ENCODE assay signal across 18 cellular contexts in the genomic region with DNA sequence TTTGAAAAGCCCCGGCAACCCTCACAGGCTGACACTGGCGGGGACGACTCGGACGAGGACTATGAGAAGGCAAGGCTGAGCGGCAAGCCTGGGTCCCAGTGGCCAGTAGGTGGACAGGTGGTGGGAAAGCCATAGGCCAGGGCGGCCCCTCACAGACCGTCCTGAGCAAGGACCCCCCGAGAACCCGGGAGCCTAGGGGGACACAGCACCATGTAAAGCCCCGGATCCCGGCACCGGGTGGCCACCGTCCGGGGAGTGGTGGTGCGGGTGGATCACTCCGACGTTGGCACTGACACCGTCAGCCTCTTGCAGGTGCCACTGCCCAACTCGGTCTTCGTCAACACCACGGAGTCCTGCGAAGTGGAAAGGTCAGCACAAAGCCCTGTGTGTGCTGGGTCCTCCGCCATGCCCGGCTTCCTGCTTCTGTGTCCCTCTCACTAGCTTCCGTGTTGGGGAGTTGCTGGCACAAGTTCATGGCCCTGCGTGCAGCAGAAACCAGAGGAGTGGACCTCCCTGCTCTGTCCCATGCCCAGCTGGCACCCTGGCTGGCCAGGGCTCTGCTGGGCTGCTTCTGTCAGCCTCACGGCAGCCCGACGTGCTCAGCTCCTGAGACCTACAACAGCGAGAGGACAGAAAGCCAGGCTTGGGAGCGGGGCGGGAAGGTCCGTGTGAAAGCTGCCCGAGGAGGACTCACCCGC. TPM values are rescaled to one million over a fixed set of nuclear protein-coding genes. Genes with fewer than 3 reads are reported as not detected.
DNase-seq lines count a peak whose midpoint lies in the region; ATAC-seq and TF ChIP-seq lines count a peak whose summit lies in the region.
"Had no signal": no experiment of that assay in that cellular context is flagged by ENCODE, and none has a peak within 500 bp of the region (broad histone marks: within the 10 kb centered on the region; RNA-seq: fewer than 3 reads in every experiment).

No MANE protein-coding gene starts in this region.

- peaks cover 43% of the 10 kb centered on the region for H3K36me3 Mint-ChIP-seq in CD4-positive, alpha-beta T cell (ENCODE audit: low read depth)
- H3K36me3 Mint-ChIP-seq in chondrocyte (ENCODE audit: low read depth), result peaks cover 23% of the 10 kb centered on the region
- H3K36me3 Mint-ChIP-seq in natural killer cell, result no peaks in the 10 kb centered on the region
- H3K36me3 Mint-ChIP-seq in Calu3 (ENCODE audit: insufficient read depth, unreplicated experiment), result peaks cover 16% of the 10 kb centered on the region

- no peaks in the 10 kb centered on the region for H3K9me3 ChIP-seq in CD4-positive, alpha-beta T cell (ENCODE audit: control insufficient read depth, low read length)
- H3K9me3 ChIP-seq: HAP-1 had no signal

- TF ChIP-seq CTCF in CD4-positive, alpha-beta T cell (IDR thresholded peaks at IDR 0.05), result no peak
- no peak for TF ChIP-seq CTCF in chondrocyte (IDR thresholded peaks at IDR 0.05)
- no peak for TF ChIP-seq CTCF in natural killer cell (IDR thresholded peaks at IDR 0.05)
- no peak for TF ChIP-seq CTCF in Calu3 (IDR thresholded peaks at IDR 0.05; ENCODE audit: unreplicated experiment)

- no peak for ATAC-seq in CD4-positive, alpha-beta T cell (ENCODE audit: poor library complexity)
- ATAC-seq in natural killer cell, result no peak
- ATAC-seq in HG03354 (IDR thresholded peaks at IDR 0.05; ENCODE audit: poor library complexity, severe bottlenecking, unreplicated experiment), result no peak
- ATAC-seq: T-cell had no signal

- peaks cover 15% of the 10 kb centered on the region for H3K4me1 Mint-ChIP-seq in CD4-positive, alpha-beta T cell (ENCODE audit: low read depth)
- H3K4me1 Mint-ChIP-seq in chondrocyte (ENCODE audit: low read depth), result peaks cover 17% of the 10 kb centered on the region
- H3K4me1 Mint-ChIP-seq in natural killer cell, result peaks cover 23 to 62% of the 10 kb centered on the region in 2 donors
- H3K4me1 Mint-ChIP-seq in Calu3 (ENCODE audit: low read depth, unreplicated experiment), result no peaks in the 10 kb centered on the region
- H3K4me1 Mint-ChIP-seq: brain had no signal

- POLR2A ChIA-PET in CD4-positive, alpha-beta T cell (lab: Charles Lee), result no interaction called here

- H3K27me3 ChIP-seq in CD4-positive, alpha-beta T cell (ENCODE audit: control insufficient read depth, insufficient read depth, low read length), result no peaks in the 10 kb centered on the region
- H3K27me3 ChIP-seq: hepatocyte had no signal

- H3K27ac Mint-ChIP-seq in CD4-positive, alpha-beta T cell, result peak overlapping the region; percentile 17
- no peak overlapping the region for H3K27ac Mint-ChIP-seq in chondrocyte (ENCODE audit: unreplicated experiment)
- H3K27ac Mint-ChIP-seq in natural killer cell, result peak overlapping the region; percentile 84 to 88
- no peak overlapping the region for H3K27ac Mint-ChIP-seq in Calu3 (ENCODE audit: unreplicated experiment)
- H3K27ac Mint-ChIP-seq: brain had no signal

- BruUV-seq in Calu3 (replicated peaks; lab: Mats Ljungman, UMichigan), result no TSS peak

- no peaks in the 10 kb centered on the region for H3K27me3 Mint-ChIP-seq in CD4-positive, alpha-beta T cell
- no peaks in the 10 kb centered on the region for H3K27me3 Mint-ChIP-seq in chondrocyte (ENCODE audit: low read depth)
- H3K27me3 Mint-ChIP-seq in natural killer cell (ENCODE audit: low read depth in 2 of 2), result no peaks in the 10 kb centered on the region
- no peaks in the 10 kb centered on the region for H3K27me3 Mint-ChIP-seq in Calu3 (ENCODE audit: unreplicated experiment)
- H3K27me3 Mint-ChIP-seq: brain, T-cell had no signal

- no peak overlapping the region for H3K27ac ChIP-seq in CD4-positive, alpha-beta T cell (ENCODE audit: low read depth, low read length)
- H3K27ac ChIP-seq: hepatocyte had no signal

- intact Hi-C loops in CD4-positive, alpha-beta T cell (cut with DNase I, micrococcal nuclease), result no loop called here
- intact Hi-C loops in natural killer cell (cut with micrococcal nuclease), result no loop called here
- intact Hi-C loops in Calu3 (cut with micrococcal nuclease; ENCODE audit: unreplicated experiment), result no loop called here

- no peaks in the 10 kb centered on the region for H3K9me3 Mint-ChIP-seq in CD4-positive, alpha-beta T cell
- H3K9me3 Mint-ChIP-seq in chondrocyte (ENCODE audit: low read depth) (no peaks in the 10 kb centered on the region), natural killer cell (no peaks in the 10 kb centered on the region), Calu3 (ENCODE audit: low read depth, unreplicated experiment) (peaks cover under 1% of the 10 kb centered on the region)
- H3K9me3 Mint-ChIP-seq: T-cell had no signal

- CTCF ChIA-PET in CD4-positive, alpha-beta T cell (lab: Charles Lee), result no interaction called here
- CTCF ChIA-PET in Calu3 (lab: Charles Lee), result no interaction called here

- DNase-seq in AG08396 (ENCODE audit: low spot score) (peak; percentile 2), chondrocyte (ENCODE audit: low spot score) (peak; percentile 89), natural killer cell (peak; percentile 13), GF-D8 (lab: John Stamatoyannopoulos, UW) (no peak), Calu3 (no peak)
- peak in 1 of 10 experiments; percentile 31 for DNase-seq in CD4-positive, alpha-beta T cell
- no peak for DNase-seq in stimulated activated CD8-positive, alpha-beta memory T cell treated with anti-CD3 and anti-CD28 coated beads, Interleukin-4, amount 100 ng/mL, for 48 hours
- DNase-seq: C1 segment of cervical spinal cord; EL; NCI-H1048; NCI-H2107; NCI-H774; stimulated activated naive CD8-positive, alpha-beta T cell treated with anti-CD3 and anti-CD28 coated beads, Interleukin-15, Interleukin-2, amounts not matched to agents 100 U/mL and 50 U/mL, for 24 hours had no signal

- H3K4me3 Mint-ChIP-seq in CD4-positive, alpha-beta T cell, result no peak overlapping the region
- H3K4me3 Mint-ChIP-seq in chondrocyte (ENCODE audit: unreplicated experiment), result no peak overlapping the region
- no peak overlapping the region for H3K4me3 Mint-ChIP-seq in natural killer cell
- H3K4me3 Mint-ChIP-seq in Calu3 (ENCODE audit: low read depth, unreplicated experiment), result no peak overlapping the region
- H3K4me3 Mint-ChIP-seq: brain, T-cell had no signal

RNA-seq across cellular contexts. Expression of gene ADD1, which starts 11.9 kb away (rescaled TPM):
- 100 to 1,000 TPM; 153 TPM for total RNA-seq in CD4-positive, alpha-beta T cell
- total RNA-seq in chondrocyte (240 to 269 TPM (median 256 TPM) in 3 replicates), natural killer cell (100 to 1,000 TPM; 383 to 465 (median 452) TPM), Calu3 (2022) (123 and 125 TPM in 2 replicates)

RNA-seq across cellular contexts. Expression of gene SH3BP2, which starts 38.9 kb away (rescaled TPM):
- total RNA-seq in CD4-positive, alpha-beta T cell, result 10 to 100 TPM; 30.1 to 30.5 TPM
- total RNA-seq in chondrocyte (50.1 to 63.1 TPM (median 59.8 TPM) in 3 replicates), natural killer cell (100 to 1,000 TPM; 213 to 283 (median 221) TPM), Calu3 (2022) (20.7 and 22.7 TPM in 2 replicates)

Comparison
In these comparisons a context has a peak if more than half of its experiments do, and no peak if none do; other contexts are left out.
1. DNase-seq: peak in AG08396 (single experiment), chondrocyte (single experiment) and natural killer cell (single experiment); none in GF-D8 (single experiment), Calu3 (single experiment) and stimulated activated CD8-positive, alpha-beta memory T cell treated with anti-CD3 and anti-CD28 coated beads, Interleukin-4, amount 100 ng/mL, for 48 hours (single experiment).
2. H3K27ac Mint-ChIP-seq: peak in CD4-positive, alpha-beta T cell (single experiment) and natural killer cell (2 of 2); none in chondrocyte (single experiment) and Calu3 (single experiment).